9 cellular contexts compared by ENCODE assay signal in genomic region chr6:122944936-122945335, GRCh38. TPM values are rescaled to one million over a fixed set of nuclear protein-coding genes. Genes with fewer than 3 reads are reported as not detected.
"Had no signal": no experiment of that assay in that cellular context is flagged by ENCODE, and none has a peak within 500 bp of the region (broad histone marks: within the 10 kb centered on the region; RNA-seq: fewer than 3 reads in every experiment).

No MANE protein-coding gene starts in this region.

RNA-seq across cellular contexts. Expression of gene CLVS2, which starts 51.1 kb away (rescaled TPM):
- total RNA-seq: dermis blood vessel endothelial cell, dermis microvascular lymphatic vessel endothelial cell, endothelial cell of umbilical vein, epithelial cell of proximal tubule, esophagus mucosa, fibroblast of villous mesenchyme, foreskin keratinocyte had no signal
- polyA plus RNA-seq: endothelial cell of umbilical vein, esophagus, fibroblast of lung, foreskin keratinocyte had no signal
